8 cellular contexts compared by ENCODE assay signal in the genomic region with DNA sequence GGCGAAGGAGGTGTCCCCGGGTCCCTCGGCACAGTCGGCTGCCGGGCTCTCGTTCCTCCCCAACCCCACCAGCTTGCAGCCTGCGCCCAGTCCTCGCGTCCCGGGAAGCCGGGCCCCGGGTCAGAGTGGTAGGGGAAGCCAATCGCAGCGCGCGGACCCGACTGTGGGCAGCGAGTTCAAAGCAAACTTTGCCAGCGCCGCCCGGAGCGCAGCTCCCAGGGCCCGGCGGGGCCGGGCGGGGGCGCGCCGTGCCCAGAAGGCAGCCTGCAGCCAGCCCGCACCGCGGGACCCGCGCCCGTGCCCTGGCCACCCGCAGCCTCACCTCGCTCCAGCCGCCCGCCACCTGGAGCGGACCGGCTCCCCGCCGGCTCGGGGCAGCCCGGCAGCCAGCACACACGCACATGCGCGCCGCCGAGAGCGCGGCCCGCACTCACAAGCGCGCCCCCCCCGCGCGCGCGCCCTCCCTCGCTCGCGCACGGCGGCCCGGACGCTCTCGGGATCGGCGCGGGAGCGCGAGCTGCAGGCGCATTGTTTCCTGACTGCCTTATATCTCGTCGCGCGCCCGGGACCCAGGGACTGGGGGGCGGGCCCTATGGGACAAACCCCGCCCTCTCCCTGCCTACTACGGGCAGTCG. TPM values are rescaled to one million over a fixed set of nuclear protein-coding genes. Genes with fewer than 3 reads are reported as not detected.
DNase-seq lines count a peak whose midpoint lies in the region; ATAC-seq lines count a peak whose summit lies in the region.

A gene with protein sequence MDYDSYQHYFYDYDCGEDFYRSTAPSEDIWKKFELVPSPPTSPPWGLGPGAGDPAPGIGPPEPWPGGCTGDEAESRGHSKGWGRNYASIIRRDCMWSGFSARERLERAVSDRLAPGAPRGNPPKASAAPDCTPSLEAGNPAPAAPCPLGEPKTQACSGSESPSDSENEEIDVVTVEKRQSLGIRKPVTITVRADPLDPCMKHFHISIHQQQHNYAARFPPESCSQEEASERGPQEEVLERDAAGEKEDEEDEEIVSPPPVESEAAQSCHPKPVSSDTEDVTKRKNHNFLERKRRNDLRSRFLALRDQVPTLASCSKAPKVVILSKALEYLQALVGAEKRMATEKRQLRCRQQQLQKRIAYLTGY (minus strand): TSS at position 432 of the 635 bp plus-strand sequence. CDS start 483 bp downstream, outside the sequence.

- peak; percentile 54 for DNase-seq in AG08395 (ENCODE audit: low spot score)
- peak; percentile 100 for DNase-seq in NCI-H510A (lab: John Stamatoyannopoulos, UW)
- peak; percentile 74 to 80 for DNase-seq in activated CD4-positive, alpha-beta T cell treated with anti-CD3 and anti-CD28 coated beads, Interleukin-2, amount 50 U/mL, for 48 hours
- peak; percentile 45 to 47 (median 46) for DNase-seq in effector memory CD4-positive, alpha-beta T cell
- DNase-seq in mesenchymal stem cell: peak; percentile 58
- DNase-seq in stimulated activated CD8-positive, alpha-beta memory T cell treated with anti-CD3 and anti-CD28 coated beads, Interleukin-15, amount 100 ng/mL, for 24 hours (ENCODE audit: low read depth): peak; percentile 39

- no peak within 1 kb of the TSS for H2BK120ac ChIP-seq in mesenchymal stem cell (ENCODE audit: low read depth, low read length)

- H2AFZ ChIP-seq in mesenchymal stem cell (ENCODE audit: low read depth, low read length): peak within 1 kb of the TSS; percentile 46

- ATAC-seq in GM18873 (IDR thresholded peaks at IDR 0.05; ENCODE audit: low FRiP score, unreplicated experiment): peak; percentile 56
- ATAC-seq in HG03103 (IDR thresholded peaks at IDR 0.05; ENCODE audit: low read depth, unreplicated experiment): peak; percentile 63

- no peak within 1 kb of the TSS for H3K23ac ChIP-seq in mesenchymal stem cell (ENCODE audit: low read length in 2 of 2)

- H3K4me1 ChIP-seq in effector memory CD4-positive, alpha-beta T cell (ENCODE audit: control insufficient read depth, insufficient read depth, low read length, poor library complexity, severe bottlenecking): peaks cover 11% of the 10 kb centered on the region
- H3K4me1 ChIP-seq in mesenchymal stem cell (ENCODE audit: control insufficient read depth, insufficient read depth, low read depth, low read length): peaks cover 20% of the 10 kb centered on the region

- H3K4ac ChIP-seq in mesenchymal stem cell (ENCODE audit: low read depth in 1 of 2, low read length in 2 of 2): no peak within 1 kb of the TSS

- no peak within 1 kb of the TSS for H2BK12ac ChIP-seq in mesenchymal stem cell (ENCODE audit: low read length in 2 of 2)

- H3K9me3 ChIP-seq in effector memory CD4-positive, alpha-beta T cell (ENCODE audit: control insufficient read depth, low read length): no peaks in the 10 kb centered on the region
- no peaks in the 10 kb centered on the region for H3K9me3 ChIP-seq in mesenchymal stem cell (ENCODE audit: control insufficient read depth, low read length)

- H3K79me1 ChIP-seq in mesenchymal stem cell (replicated peaks; ENCODE audit: low read length, poor library complexity, severe bottlenecking): no peaks in the 10 kb centered on the region

- H3K9ac ChIP-seq in mesenchymal stem cell (ENCODE audit: low read length): peak within 1 kb of the TSS; percentile 60

- peak within 1 kb of the TSS; percentile 61 for H3K4me3 ChIP-seq in effector memory CD4-positive, alpha-beta T cell (ENCODE audit: insufficient read depth, low read depth, low read length, poor library complexity, severe bottlenecking)
- H3K4me3 ChIP-seq in mesenchymal stem cell (ENCODE audit: insufficient read depth in 1 of 2, low read depth in 1 of 2, low read length in 2 of 2): peak within 1 kb of the TSS; percentile 67 to 81

- H3K14ac ChIP-seq in mesenchymal stem cell (ENCODE audit: low read length in 2 of 2): peak within 1 kb of the TSS in 1 of 2 experiments; percentile 26

- no peak within 1 kb of the TSS for H2BK15ac ChIP-seq in mesenchymal stem cell (ENCODE audit: low read depth, poor library complexity, severe bottlenecking)

- no peaks in the 10 kb centered on the region for H3K36me3 ChIP-seq in effector memory CD4-positive, alpha-beta T cell (ENCODE audit: control insufficient read depth, insufficient read depth, low read length)
- H3K36me3 ChIP-seq in mesenchymal stem cell (ENCODE audit: control insufficient read depth in 1 of 2, insufficient read depth in 2 of 2, low read depth in 1 of 2, low read length in 2 of 2): peaks cover 0 to 5% of the 10 kb centered on the region in 2 experiments

- no peak within 1 kb of the TSS for H4K91ac ChIP-seq in mesenchymal stem cell (ENCODE audit: low read length)

- H3K18ac ChIP-seq in mesenchymal stem cell (ENCODE audit: low read depth in 1 of 2, low read length in 2 of 2): peak within 1 kb of the TSS in 1 of 2 experiments; percentile 44

- H3K27ac ChIP-seq in effector memory CD4-positive, alpha-beta T cell (ENCODE audit: insufficient read depth, low read length, poor library complexity, severe bottlenecking): no peak within 1 kb of the TSS
- no peak within 1 kb of the TSS for H3K27ac ChIP-seq in mesenchymal stem cell (ENCODE audit: low read length, poor library complexity, severe bottlenecking)

- no peak within 1 kb of the TSS for H2AK5ac ChIP-seq in mesenchymal stem cell (ENCODE audit: low read length, severe bottlenecking)

- no peak within 1 kb of the TSS for H2BK5ac ChIP-seq in mesenchymal stem cell (ENCODE audit: low read depth, low read length, poor library complexity, severe bottlenecking)

- H4K8ac ChIP-seq in mesenchymal stem cell (ENCODE audit: low read length): no peak within 1 kb of the TSS

- H3K4me2 ChIP-seq in mesenchymal stem cell (ENCODE audit: low read length, poor library complexity, severe bottlenecking): peak within 1 kb of the TSS; percentile 99

- WGBS in mesenchymal stem cell: under 1% methylated on average over 69 of the region's 83 CpGs

- H3K27me3 ChIP-seq in effector memory CD4-positive, alpha-beta T cell (replicated peaks; ENCODE audit: control insufficient read depth, insufficient read depth, low read length, poor library complexity, severe bottlenecking): peaks cover 22% of the 10 kb centered on the region
- H3K27me3 ChIP-seq in mesenchymal stem cell (ENCODE audit: control insufficient read depth in 1 of 2, insufficient read depth in 1 of 2, low read length in 2 of 2): peaks cover 66 to 75% of the 10 kb centered on the region in 2 experiments

RNA-seq across cellular contexts. Expression of the gene that starts here (rescaled TPM):
- polyA plus RNA-seq in mesenchymal stem cell (2013, experiment 1 of 2): 0.04 TPM
- polyA plus RNA-seq in mesenchymal stem cell (2013, experiment 2 of 2): 0.03 TPM

Comparison
In these comparisons a context has a peak if more than half of its experiments do, and no peak if none do; other contexts are left out.
1. DNase-seq: peak in every context shown above with its lines; median percentile 100 in NCI-H510A; 77 in activated CD4-positive, alpha-beta T cell treated with anti-CD3 and anti-CD28 coated beads, Interleukin-2, amount 50 U/mL, for 48 hours; 58 in mesenchymal stem cell; 54 in AG08395; 46 in effector memory CD4-positive, alpha-beta T cell; 39 in stimulated activated CD8-positive, alpha-beta memory T cell treated with anti-CD3 and anti-CD28 coated beads, Interleukin-15, amount 100 ng/mL, for 24 hours.